In genomic region chrX:70970482-70970999, GRCh38 we compare ENCODE assay signal across 9 cellular contexts. TPM values are rescaled to one million over a fixed set of nuclear protein-coding genes. Genes with fewer than 3 reads are reported as not detected.
DNase-seq lines count a peak whose midpoint lies in the region; ATAC-seq, FAIRE-seq and TF ChIP-seq lines count a peak whose summit lies in the region.
"Had no signal": no experiment of that assay in that cellular context is flagged by ENCODE, and none has a peak within 500 bp of the region (broad histone marks: within the 10 kb centered on the region; RNA-seq: fewer than 3 reads in every experiment).

No MANE protein-coding gene starts in this region.

- peak overlapping the region; percentile 50 for H3K4me3 Mint-ChIP-seq in activated CD8-positive, alpha-beta T cell treated with anti-CD3 and anti-CD28 coated beads, Interleukin-2, amount 10 ng/mL, durations not matched to agents 7 days and 5 days

- no peaks in the 10 kb centered on the region for H3K36me3 Mint-ChIP-seq in activated CD8-positive, alpha-beta T cell treated with anti-CD3 and anti-CD28 coated beads, Interleukin-2, amount 10 ng/mL, durations not matched to agents 7 days and 5 days (ENCODE audit: low read depth)

- H3K4me1 ChIP-seq in HepG2 (ENCODE audit: insufficient read depth, low read length) = no peaks in the 10 kb centered on the region
- no peaks in the 10 kb centered on the region for H3K4me1 ChIP-seq in effector memory CD4-positive, alpha-beta T cell (ENCODE audit: control insufficient read depth, insufficient read depth, low read length, poor library complexity, severe bottlenecking)
- H3K4me1 ChIP-seq: SJCRH30 had no signal

- BruUV-seq in HepG2 (replicated peaks; lab: Mats Ljungman, UMichigan) = no TSS peak

- H3K27ac Mint-ChIP-seq in activated CD8-positive, alpha-beta T cell treated with anti-CD3 and anti-CD28 coated beads, Interleukin-2, amount 10 ng/mL, durations not matched to agents 7 days and 5 days = no peak overlapping the region

- peak overlapping the region; percentile 53 for H3K4me2 ChIP-seq in HepG2 (ENCODE audit: low read depth, low read length)

- POLR2A ChIA-PET in activated CD8-positive, alpha-beta T cell treated with anti-CD3 and anti-CD28 coated beads, Interleukin-2, amount 10 ng/mL, durations not matched to agents 7 days and 5 days (lab: Charles Lee) = interaction anchor here (0.6 to 1.0 kb wide), 2 partner anchors 97 to 148 kb away, joined by 6 to 7 read pairs; partner anchors contain the start of gene SNX12
- POLR2A ChIA-PET in HepG2 (lab: Yijun Ruan, JAX) = interaction anchor here (0.6 kb wide), 1 partner anchor 313 kb away, joined by 3 read pairs; the partner anchor contains the start of gene NONO

- ATAC-seq in activated CD8-positive, alpha-beta T cell treated with anti-CD3 and anti-CD28 coated beads, Interleukin-2, amount 10 ng/mL, durations not matched to agents 7 days and 5 days = no peak
- ATAC-seq in HepG2 = no peak
- no peak for ATAC-seq in Right ventricle myocardium superior (ENCODE audit: poor library complexity)

- peaks cover 10% of the 10 kb centered on the region for H3K4me1 Mint-ChIP-seq in activated CD8-positive, alpha-beta T cell treated with anti-CD3 and anti-CD28 coated beads, Interleukin-2, amount 10 ng/mL, durations not matched to agents 7 days and 5 days (ENCODE audit: low read depth)

- peaks cover 3% of the 10 kb centered on the region for H3K27me3 Mint-ChIP-seq in activated CD8-positive, alpha-beta T cell treated with anti-CD3 and anti-CD28 coated beads, Interleukin-2, amount 10 ng/mL, durations not matched to agents 7 days and 5 days (ENCODE audit: low read depth)

- no peaks in the 10 kb centered on the region for H3K79me2 ChIP-seq in HepG2 (ENCODE audit: insufficient read depth, low read length)

- TF ChIP-seq CTCF in HepG2 (CRISPR knock-in tag; IDR thresholded peaks at IDR 0.05) (peak; percentile 28), lower leg skin (IDR thresholded peaks at IDR 0.05) (no peak)

- H3K27ac ChIP-seq in HepG2 (ENCODE audit: extremely low read length, insufficient read depth, low read length) = no peak overlapping the region
- H3K27ac ChIP-seq in effector memory CD4-positive, alpha-beta T cell (ENCODE audit: insufficient read depth, low read length, poor library complexity, severe bottlenecking) = no peak overlapping the region
- H3K27ac ChIP-seq: SJCRH30 had no signal

- peak overlapping the region; percentile 15 for H2AFZ ChIP-seq in HepG2 (ENCODE audit: low read length)

- FAIRE-seq in HepG2 (lab: Jason Lieb, UNC) = no peak

- no peaks in the 10 kb centered on the region for H3K36me3 ChIP-seq in HepG2 (replicated peaks in 1 of 2; ENCODE audit: control insufficient read depth in 1 of 2, insufficient read depth in 2 of 2, low read length in 2 of 2)
- no peaks in the 10 kb centered on the region for H3K36me3 ChIP-seq in effector memory CD4-positive, alpha-beta T cell (ENCODE audit: control insufficient read depth, insufficient read depth, low read length)
- H3K36me3 ChIP-seq: SJCRH30 had no signal

- TF ChIP-seq RAD21 in Ishikawa (IDR thresholded peaks at IDR 0.05; ENCODE audit: low read depth) = peak; percentile 38
- no peak for TF ChIP-seq RAD21 in HepG2 (CRISPR knock-in tag; IDR thresholded peaks at IDR 0.05)

- in situ Hi-C loops in HepG2 (cut with HindIII; ENCODE audit: extremely low pct_ligation_motif_present, low pct_unique_long_range_greater_than_20kb) = no loop called here

- no peaks in the 10 kb centered on the region for H3K9me3 Mint-ChIP-seq in activated CD8-positive, alpha-beta T cell treated with anti-CD3 and anti-CD28 coated beads, Interleukin-2, amount 10 ng/mL, durations not matched to agents 7 days and 5 days (ENCODE audit: insufficient read depth)

- intact Hi-C loops in HepG2 (cut with micrococcal nuclease; ENCODE audit: unreplicated experiment) = no loop called here
- intact Hi-C loops in lower leg skin (cut with DNase I; ENCODE audit: low total_unique reads) = no loop called here
- intact Hi-C loops in Right ventricle myocardium superior (cut with DNase I) = loop anchor here (10.0 kb wide), 1 partner anchor 204 kb away; no protein-coding TSS in a partner anchor

- no peaks in the 10 kb centered on the region for H4K20me1 ChIP-seq in HepG2 (ENCODE audit: insufficient read depth, low read length)

- no peaks in the 10 kb centered on the region for H3K27me3 ChIP-seq in HepG2 (ENCODE audit: control insufficient read depth in 1 of 2, insufficient read depth in 2 of 2, low read length in 2 of 2)
- H3K27me3 ChIP-seq in effector memory CD4-positive, alpha-beta T cell (replicated peaks; ENCODE audit: control insufficient read depth, insufficient read depth, low read length, poor library complexity, severe bottlenecking) = no peaks in the 10 kb centered on the region

- TF ChIP-seq EP300 in Ishikawa (IDR thresholded peaks at IDR 0.05; ENCODE audit: borderline replicate concordance) = no peak
- no peak for TF ChIP-seq EP300 in HepG2 (IDR thresholded peaks at IDR 0.05; ENCODE audit: low read depth in 2 of 2, low read length in 2 of 2)
- TF ChIP-seq EP300 in HepG2 (CRISPR knock-in tag; IDR thresholded peaks at IDR 0.05; ENCODE audit: borderline replicate concordance) = no peak

- no peak overlapping the region for H3K9ac ChIP-seq in HepG2 (ENCODE audit: insufficient read depth, low read depth, low read length)

- DNase-seq in DMS 273 (lab: John Stamatoyannopoulos, UW; ENCODE audit: unreplicated experiment) (peak; percentile 47), HepG2 (ENCODE audit: low spot score) (peak; percentile 4), lower leg skin (ENCODE audit: low spot score in 2 of 2) (no peak), NCI-H1436 treated with DMSO at 0.1 percent for 48 hours (lab: John Stamatoyannopoulos, UW) (no peak), Right ventricle myocardium superior (no peak)
- DNase-seq in activated CD8-positive, alpha-beta T cell treated with anti-CD3 and anti-CD28 coated beads, Interleukin-2, amount 10 ng/mL, durations not matched to agents 7 days and 5 days = no peak
- DNase-seq in effector memory CD4-positive, alpha-beta T cell = no peak

- 4% methylated on average over 2 of the region's 2 CpGs for WGBS in HepG2 (ENCODE audit: low lambda C conversion rate)
- 8 to 9% methylated on average over 2 of the region's 2 CpGs for WGBS in lower leg skin, 2 donors

- TF ChIP-seq POLR2A in HepG2 (IDR thresholded peaks at IDR 0.05; ENCODE audit: insufficient read depth in 1 of 2, low read depth in 2 of 2, low read length in 2 of 2) (no peak), lower leg skin (IDR thresholded peaks at IDR 0.05) (no peak)

- H3K9me3 ChIP-seq in HepG2 (ENCODE audit: low read length) = no peaks in the 10 kb centered on the region
- no peaks in the 10 kb centered on the region for H3K9me3 ChIP-seq in effector memory CD4-positive, alpha-beta T cell (ENCODE audit: control insufficient read depth, low read length)
- H3K9me3 ChIP-seq: SJCRH30 had no signal

- H3K4me3 ChIP-seq in HepG2 (replicated peaks in 1 of 3; ENCODE audit: insufficient read depth in 1 of 3, low read depth in 2 of 3, low read length in 3 of 3) (no peak overlapping the region), lower leg skin (ENCODE audit: low read depth, poor library complexity, severe bottlenecking) (no peak overlapping the region)
- no peak overlapping the region for H3K4me3 ChIP-seq in effector memory CD4-positive, alpha-beta T cell (ENCODE audit: insufficient read depth, low read depth, low read length, poor library complexity, severe bottlenecking)
- H3K4me3 ChIP-seq: SJCRH30 had no signal

- CTCF ChIA-PET in activated CD8-positive, alpha-beta T cell treated with anti-CD3 and anti-CD28 coated beads, Interleukin-2, amount 10 ng/mL, durations not matched to agents 7 days and 5 days (lab: Charles Lee) = interaction anchor here (0.7 to 2.6 kb wide), 18 partner anchors 10 to 313 kb away, joined by 3 to 21 read pairs (median 3); partner anchors contain the start of genes MED12 and NONO
- CTCF ChIA-PET in HepG2 (lab: Yijun Ruan, JAX; ENCODE audit: low intra/inter-chr PET ratio, low total read pairs) = interaction anchor here (1.3 kb wide), 1 partner anchor 159 kb away, joined by 6 read pairs; no protein-coding TSS in a partner anchor

RNA-seq across cellular contexts. Expression of gene SLC7A3, which starts 39.6 kb away (rescaled TPM):
- 1 to 10 TPM; 1.0 to 1.7 TPM for total RNA-seq in activated CD8-positive, alpha-beta T cell treated with anti-CD3 and anti-CD28 coated beads, Interleukin-2, amount 10 ng/mL, durations not matched to agents 7 days and 5 days
- not detected in 2 replicates for total RNA-seq in HepG2 (2016; rRNA removed; fragmentation: Illumina TruSeq; extraction: Trizol)
- total RNA-seq in HepG2 (2016; cell fraction: cytosol; rRNA removed; fragmentation: Illumina TruSeq; extraction: Trizol; ENCODE audit: low read depth) = not detected in 2 replicates
- total RNA-seq in HepG2 (2016; cell fraction: insoluble cytoplasmic fraction; rRNA removed; fragmentation: Illumina TruSeq; extraction: Trizol) = not detected in 2 replicates
- not detected in 2 replicates for total RNA-seq in HepG2 (2016; cell fraction: membrane; rRNA removed; fragmentation: Illumina TruSeq; extraction: Trizol)
- total RNA-seq in HepG2 (2016; cell fraction: nucleus; rRNA removed; fragmentation: Illumina TruSeq; extraction: Trizol) = not detected in 2 replicates
- not detected in 2 replicates for polyA plus RNA-seq in HepG2 (2011; rRNA removed)
- 0.01 TPM in 1 of 2 replicates, not detected in the other for polyA plus RNA-seq in HepG2 (2011; cell fraction: cytosol; rRNA removed)
- not detected in 2 replicates for polyA plus RNA-seq in HepG2 (2011; cell fraction: nucleus; rRNA removed)
- polyA plus RNA-seq in HepG2 (2012) = 0.08 TPM in 1 of 2 replicates, not detected in the other
- not detected in 2 replicates for polyA plus RNA-seq in HepG2 (2016; cell fraction: cytosol; fragmentation: Illumina TruSeq; extraction: Trizol; ENCODE audit: low read depth)
- polyA plus RNA-seq in HepG2 (2016; cell fraction: insoluble cytoplasmic fraction; fragmentation: Illumina TruSeq; extraction: Trizol; ENCODE audit: low read depth) = not detected in 2 replicates
- not detected in 2 replicates for polyA plus RNA-seq in HepG2 (2016; cell fraction: membrane; fragmentation: Illumina TruSeq; extraction: Trizol; ENCODE audit: low read depth)
- not detected in 2 replicates for polyA plus RNA-seq in HepG2 (2016; cell fraction: nucleus; fragmentation: Illumina TruSeq; extraction: Trizol; ENCODE audit: insufficient read depth, low read depth)
- 0.14 and 0.23 TPM in 2 replicates for polyA minus RNA-seq in HepG2 (2011; rRNA and poly(A)+ RNA removed; ENCODE audit: low replicate concordance)
- not detected in 2 replicates for polyA minus RNA-seq in HepG2 (2011; cell fraction: cytosol; rRNA and poly(A)+ RNA removed)
- polyA minus RNA-seq in HepG2 (2011; cell fraction: nucleus; rRNA and poly(A)+ RNA removed) = not detected in 2 replicates
- not detected for total RNA-seq in lower leg skin
- not detected for total RNA-seq in Right ventricle myocardium superior

Comparison
In these comparisons a context has a peak if more than half of its experiments do, and no peak if none do; other contexts are left out.
1. DNase-seq: peak in DMS 273 (single experiment) and HepG2 (single experiment); none in activated CD8-positive, alpha-beta T cell treated with anti-CD3 and anti-CD28 coated beads, Interleukin-2, amount 10 ng/mL, durations not matched to agents 7 days and 5 days (single experiment), lower leg skin (0 of 2), NCI-H1436 treated with DMSO at 0.1 percent for 48 hours (single experiment), Right ventricle myocardium superior (single experiment) and effector memory CD4-positive, alpha-beta T cell (0 of 3).